Comparison of ENCODE assay signal across 8 cellular contexts in genomic region chr1:23772049-23772853, GRCh38. TPM values are rescaled to one million over a fixed set of nuclear protein-coding genes. Genes with fewer than 3 reads are reported as not detected.
DNase-seq lines count a peak whose midpoint lies in the region; ATAC-seq and TF ChIP-seq lines count a peak whose summit lies in the region.

No MANE protein-coding gene starts in this region.

- no peaks in the 10 kb centered on the region for H3K27me3 Mint-ChIP-seq in T-helper 17 cell

- peaks cover 0 to 6% of the 10 kb centered on the region in 2 donors for H3K36me3 ChIP-seq in adrenal gland (replicated peaks in 1 of 2)

- no peak for TF ChIP-seq POLR2A in adrenal gland (IDR thresholded peaks at IDR 0.05)

- no peak overlapping the region for H3K27ac Mint-ChIP-seq in T-helper 17 cell

- H3K4me3 ChIP-seq in adrenal gland = no peak overlapping the region

- no peak overlapping the region for H3K4me3 Mint-ChIP-seq in T-helper 17 cell

- no peak overlapping the region for H3K27ac ChIP-seq in adrenal gland

- TF ChIP-seq CTCF in adrenal gland (IDR thresholded peaks at IDR 0.05) = peak; percentile 75 to 91 (median 86)

- H3K9me3 ChIP-seq in T-helper 17 cell (ENCODE audit: control insufficient read depth, low read length, poor library complexity, severe bottlenecking) (no peaks in the 10 kb centered on the region), adrenal gland (replicated peaks in 1 of 3) (no peaks in the 10 kb centered on the region)

- no peaks in the 10 kb centered on the region for H3K27me3 ChIP-seq in adrenal gland

- intact Hi-C loops in adrenal gland (cut with DNase I) (loop anchor here in 1 of 2 donors (10.0 kb wide), 1 partner anchor 143 kb away; the partner anchor contains the start of gene CNR2), left ventricle myocardium superior (cut with micrococcal nuclease) (no loop called here), sciatic nerve (cut with DNase I) (no loop called here)

- H3K36me3 Mint-ChIP-seq in T-helper 17 cell (ENCODE audit: low read depth) = no peaks in the 10 kb centered on the region

- peak; percentile 79 for DNase-seq in AG08395 (ENCODE audit: low spot score)
- peak; percentile 78 for DNase-seq in NCI-H1694 (lab: John Stamatoyannopoulos, UW)
- DNase-seq in T-helper 17 cell = peak; percentile 66 to 69 (median 69)
- peak; percentile 84 to 97 (median 93) for DNase-seq in adrenal gland
- peak; percentile 90 for DNase-seq in left ventricle myocardium superior
- DNase-seq in sciatic nerve (ENCODE audit: low spot score) = peak; percentile 94

- H3K4me1 Mint-ChIP-seq in T-helper 17 cell = peaks cover 2% of the 10 kb centered on the region

- ATAC-seq in GM21390 (IDR thresholded peaks at IDR 0.05; ENCODE audit: unreplicated experiment) = peak; percentile 60
- peak; percentile 83 for ATAC-seq in T-helper 17 cell
- peak; percentile 78 for ATAC-seq in left ventricle myocardium superior
- peak; percentile 89 for ATAC-seq in sciatic nerve
- no peak for ATAC-seq in HG02678 (IDR thresholded peaks at IDR 0.05; ENCODE audit: unreplicated experiment)

- peaks cover under 1 to 8% of the 10 kb centered on the region in 2 donors for H3K4me1 ChIP-seq in adrenal gland (replicated peaks in 1 of 2)

- 14 to 16% (median 14%) methylated on average over 9 to 14 of the region's 14 CpGs for WGBS in adrenal gland, 4 donors

RNA-seq across cellular contexts. Expression of gene PITHD1, which starts 6.0 kb away (rescaled TPM):
- total RNA-seq in T-helper 17 cell (10 to 100 TPM; 67.8 to 80.6 TPM), adrenal gland (10 to 100 TPM; 54.9 to 98.0 (median 63.0) TPM), left ventricle myocardium superior (44.7 TPM), sciatic nerve (100 TPM)
- 100 to 1,000 TPM in 1 of 3 donors, 10 to 100 TPM in 2; 41.9 to 104 (median 52.4) TPM for polyA plus RNA-seq in adrenal gland

RNA-seq across cellular contexts. Expression of gene LYPLA2, which starts 18.7 kb away (rescaled TPM):
- total RNA-seq in T-helper 17 cell = 10 to 100 TPM; 52.1 to 57.1 TPM
- 10 to 100 TPM; 44.0 to 74.4 (median 51.6) TPM for total RNA-seq in adrenal gland
- polyA plus RNA-seq in adrenal gland = 10 to 100 TPM; 26.0 to 55.1 (median 48.5) TPM
- 28.9 TPM for total RNA-seq in left ventricle myocardium superior
- 30.7 TPM for total RNA-seq in sciatic nerve

RNA-seq across cellular contexts. Expression of gene GALE, which starts 28.3 kb away (rescaled TPM):
- total RNA-seq in T-helper 17 cell (1 to 10 TPM; 9.1 to 9.5 TPM), adrenal gland (10 to 100 TPM; 17.8 to 46.0 (median 28.4) TPM), left ventricle myocardium superior (5.1 TPM), sciatic nerve (15.8 TPM)
- polyA plus RNA-seq in adrenal gland = 10 to 100 TPM; 12.0 to 80.8 (median 59.4) TPM

RNA-seq across cellular contexts. Expression of gene ELOA, which starts 29.0 kb away (rescaled TPM):
- total RNA-seq in T-helper 17 cell (10 to 100 TPM; 34.7 to 39.7 TPM), adrenal gland (10 to 100 TPM; 28.0 to 44.7 (median 30.9) TPM), left ventricle myocardium superior (35.8 TPM), sciatic nerve (28.2 TPM)
- polyA plus RNA-seq in adrenal gland = 10 to 100 TPM; 11.5 to 37.8 (median 15.1) TPM

RNA-seq across cellular contexts. Expression of gene HMGCL, which starts 53.0 kb away (rescaled TPM):
- total RNA-seq in T-helper 17 cell (10 to 100 TPM; 13.4 to 16.8 TPM), adrenal gland (100 to 1,000 TPM in 2 of 8 donors, 10 to 100 TPM in 6; 53.9 to 120 (median 90.7) TPM), left ventricle myocardium superior (33.5 TPM), sciatic nerve (34.4 TPM)
- polyA plus RNA-seq in adrenal gland = 10 to 100 TPM; 38.8 to 83.2 (median 43.3) TPM
